In genomic region chr6:31822038-31822821, GRCh38 we compare ENCODE assay signal across 8 cellular contexts. TPM values are rescaled to one million over a fixed set of nuclear protein-coding genes. Genes with fewer than 3 reads are reported as not detected.
DNase-seq lines count a peak whose midpoint lies in the region; ATAC-seq and TF ChIP-seq lines count a peak whose summit lies in the region.

No MANE protein-coding gene starts in this region.

- peak overlapping the region; percentile 87 for H3K9ac ChIP-seq in HUES48 (ENCODE audit: low read depth, low read length)

- peak overlapping the region; percentile 93 for H3K27ac ChIP-seq in HUES48 (ENCODE audit: low read depth, low read length)
- peak overlapping the region; percentile 91 for H3K27ac ChIP-seq in psoas muscle

- H3K4me3 ChIP-seq in HUES48 (ENCODE audit: low read depth, low read length): peak overlapping the region; percentile 70
- H3K4me3 ChIP-seq in psoas muscle: peak overlapping the region; percentile 64

- peaks cover 18% of the 10 kb centered on the region for H3K36me3 Mint-ChIP-seq in T-helper 1 cell treated with Interleukin-12 subunit alpha and Interleukin-12 subunit beta and Interleukin-4 antibody, amounts not matched to agents 30 μg/mL and 1 μg/mL, for 36 hours (ENCODE audit: low read depth)

- intact Hi-C loops in psoas muscle (cut with DNase I): no loop called here

- H3K27me3 Mint-ChIP-seq in T-helper 1 cell treated with Interleukin-12 subunit alpha and Interleukin-12 subunit beta and Interleukin-4 antibody, amounts not matched to agents 30 μg/mL and 1 μg/mL, for 36 hours (ENCODE audit: low read depth): no peaks in the 10 kb centered on the region

- TF ChIP-seq CTCF in psoas muscle (IDR thresholded peaks at IDR 0.05): no peak

- no peaks in the 10 kb centered on the region for H3K9me3 Mint-ChIP-seq in T-helper 1 cell treated with Interleukin-12 subunit alpha and Interleukin-12 subunit beta and Interleukin-4 antibody, amounts not matched to agents 30 μg/mL and 1 μg/mL, for 36 hours

- 1 to 2% (median 2%) methylated on average over 18 to 25 of the region's 25 CpGs for WGBS in psoas muscle, 3 donors

- DNase-seq in NCI-H1417 (lab: John Stamatoyannopoulos, UW): peak in 2 of 3 experiments; percentile 48 to 80
- DNase-seq in NCI-H1417 treated with DMSO at 0.1 percent for 48 hours (lab: John Stamatoyannopoulos, UW): no peak
- DNase-seq in astrocyte of the hippocampus (ENCODE audit: low read depth, low spot score): peak; percentile 79
- peak; percentile 84 to 89 for DNase-seq in hippocampal formation (lab: John Stamatoyannopoulos, UW)
- DNase-seq in psoas muscle: peak; percentile 87 to 94

- H3K27ac Mint-ChIP-seq in T-helper 1 cell treated with Interleukin-12 subunit alpha and Interleukin-12 subunit beta and Interleukin-4 antibody, amounts not matched to agents 30 μg/mL and 1 μg/mL, for 36 hours: peak overlapping the region; percentile 98

- H3K36me3 ChIP-seq in HUES48 (ENCODE audit: control insufficient read depth, insufficient read depth, low read length): no peaks in the 10 kb centered on the region
- H3K36me3 ChIP-seq in psoas muscle (ENCODE audit: insufficient read depth in 1 of 2, low read depth in 1 of 2): no peaks in the 10 kb centered on the region

- peaks cover 55% of the 10 kb centered on the region for H3K4me1 Mint-ChIP-seq in T-helper 1 cell treated with Interleukin-12 subunit alpha and Interleukin-12 subunit beta and Interleukin-4 antibody, amounts not matched to agents 30 μg/mL and 1 μg/mL, for 36 hours (ENCODE audit: low read depth)

- H3K4me3 Mint-ChIP-seq in T-helper 1 cell treated with Interleukin-12 subunit alpha and Interleukin-12 subunit beta and Interleukin-4 antibody, amounts not matched to agents 30 μg/mL and 1 μg/mL, for 36 hours: peak overlapping the region; percentile 97

- no peaks in the 10 kb centered on the region for H3K27me3 ChIP-seq in HUES48 (ENCODE audit: control insufficient read depth, insufficient read depth, low read length)
- H3K27me3 ChIP-seq in psoas muscle (ENCODE audit: insufficient read depth in 3 of 3, low read length in 2 of 3): no peaks in the 10 kb centered on the region

- H3K9me3 ChIP-seq in HUES48 (ENCODE audit: control insufficient read depth, insufficient read depth, low read length) (no peaks in the 10 kb centered on the region), psoas muscle (no peaks in the 10 kb centered on the region)

- H3K4me1 ChIP-seq in HUES48 (ENCODE audit: control insufficient read depth, insufficient read depth, low read length) (peaks cover 28% of the 10 kb centered on the region), psoas muscle (peaks cover 47% of the 10 kb centered on the region)

- ATAC-seq in psoas muscle: peak; percentile 75 to 82 (median 80)
- ATAC-seq in HG03342 (IDR thresholded peaks at IDR 0.05; ENCODE audit: unreplicated experiment): no peak

RNA-seq across cellular contexts. Expression of gene HSPA1B, which starts 5.3 kb away (rescaled TPM):
- total RNA-seq in psoas muscle: 100 to 1,000 TPM; 199 to 721 (median 347) TPM
- 100 to 1,000 TPM in 2 of 3 donors, 10 to 100 TPM in 1; 19.4 to 148 (median 104) TPM for polyA plus RNA-seq in psoas muscle

RNA-seq across cellular contexts. Expression of gene HSPA1A, which starts 6.9 kb away (rescaled TPM):
- total RNA-seq in psoas muscle: 100 to 1,000 TPM; 241 to 940 (median 407) TPM
- polyA plus RNA-seq in psoas muscle: 100 to 1,000 TPM in 2 of 3 donors, 10 to 100 TPM in 1; 37.1 to 319 (median 203) TPM

RNA-seq across cellular contexts. Expression of gene HSPA1L, which starts 7.1 kb away (rescaled TPM):
- total RNA-seq in psoas muscle: 1 to 10 TPM; 2.5 to 6.2 (median 4.4) TPM
- 10 to 100 TPM in 1 of 3 donors, 1 to 10 TPM in 1, under 1 TPM in 1; 0.86 to 23.1 (median 3.3) TPM for polyA plus RNA-seq in psoas muscle

RNA-seq across cellular contexts. Expression of gene LSM2, which starts 15.5 kb away (rescaled TPM):
- total RNA-seq in psoas muscle: 10 to 100 TPM; 19.5 to 42.9 (median 28.7) TPM
- polyA plus RNA-seq in psoas muscle: 10 to 100 TPM; 35.3 to 92.1 (median 44.2) TPM

RNA-seq across cellular contexts. Expression of gene VARS1, which starts 26.7 kb away (rescaled TPM):
- 100 to 1,000 TPM in 1 of 4 donors, 10 to 100 TPM in 3; 53.2 to 108 (median 76.1) TPM for total RNA-seq in psoas muscle
- 10 to 100 TPM; 43.9 to 70.4 (median 57.4) TPM for polyA plus RNA-seq in psoas muscle
